ENCODE assay signal across 8 cellular contexts in genomic region chr15:35519536-35520149, GRCh38. TPM values are rescaled to one million over a fixed set of nuclear protein-coding genes. Genes with fewer than 3 reads are reported as not detected.
A peak's percentile ranks its signal among the peaks of the same experiment; 100 is the strongest.
DNase-seq lines count a peak whose midpoint lies in the region; ATAC-seq and TF ChIP-seq lines count a peak whose summit lies in the region.

No MANE protein-coding gene starts in this region.

- DNase-seq in G401 (ENCODE audit: low spot score) = peak; percentile 73
- peak; percentile 46 for DNase-seq in H4 (ENCODE audit: low spot score)
- DNase-seq in NCI-H1105 (lab: John Stamatoyannopoulos, UW) = peak; percentile 23
- no peak for DNase-seq in WERI-Rb-1
- no peak for DNase-seq in right cardiac atrium

- in situ Hi-C loops in G401 (cut with HindIII; ENCODE audit: low sequenced_read_pairs) = no loop called here

- no peaks in the 10 kb centered on the region for H3K36me3 Mint-ChIP-seq in stimulated activated memory B cell treated with anti-CD40 and anti-IgM and Interleukin-4, amounts not matched to agents 10 μg/mL and 1 μg/mL and 100 μg/mL, for 72 hours

- H3K4me3 Mint-ChIP-seq in stimulated activated memory B cell treated with anti-CD40 and anti-IgM and Interleukin-4, amounts not matched to agents 10 μg/mL and 1 μg/mL and 100 μg/mL, for 72 hours = no peak overlapping the region

- 0 out of 2 replicates have a peak, but pooled peaks have one; percentile 19 for TF ChIP-seq CTCF in WERI-Rb-1 (IDR thresholded peaks at IDR 0.05; ENCODE audit: low read depth, low read length)

- no peak overlapping the region for H3K27ac Mint-ChIP-seq in stimulated activated memory B cell treated with anti-CD40 and anti-IgM and Interleukin-4, amounts not matched to agents 10 μg/mL and 1 μg/mL and 100 μg/mL, for 72 hours

- no peaks in the 10 kb centered on the region for H3K27me3 Mint-ChIP-seq in stimulated activated memory B cell treated with anti-CD40 and anti-IgM and Interleukin-4, amounts not matched to agents 10 μg/mL and 1 μg/mL and 100 μg/mL, for 72 hours

- H3K9me3 ChIP-seq in WERI-Rb-1 (ENCODE audit: severe bottlenecking) (no peaks in the 10 kb centered on the region), right cardiac atrium (ENCODE audit: control insufficient read depth, low read length) (no peaks in the 10 kb centered on the region)

- H3K27ac ChIP-seq in WERI-Rb-1 = no peak overlapping the region
- no peak overlapping the region for H3K27ac ChIP-seq in right cardiac atrium (ENCODE audit: low read length)

- H3K36me3 ChIP-seq in WERI-Rb-1 = no peaks in the 10 kb centered on the region

- no peaks in the 10 kb centered on the region for H3K9me3 Mint-ChIP-seq in stimulated activated memory B cell treated with anti-CD40 and anti-IgM and Interleukin-4, amounts not matched to agents 10 μg/mL and 1 μg/mL and 100 μg/mL, for 72 hours

- H3K4me1 Mint-ChIP-seq in stimulated activated memory B cell treated with anti-CD40 and anti-IgM and Interleukin-4, amounts not matched to agents 10 μg/mL and 1 μg/mL and 100 μg/mL, for 72 hours = no peaks in the 10 kb centered on the region

- intact Hi-C loops in right cardiac atrium (cut with DNase I) = loop anchor here in 3 of 4 donors (5.0 to 10.0 kb wide), 3 partner anchors 235 to 395 kb away; no protein-coding TSS in a partner anchor

- peak; percentile 65 to 81 for ATAC-seq in right cardiac atrium
- ATAC-seq in stimulated activated memory B cell treated with anti-CD40 and anti-IgM and Interleukin-4, amounts not matched to agents 10 μg/mL and 1 μg/mL and 100 μg/mL, for 72 hours = peak; percentile 53
- no peak for ATAC-seq in HG03442 (IDR thresholded peaks at IDR 0.05; ENCODE audit: unreplicated experiment)
- no peak for ATAC-seq in GM19035 (IDR thresholded peaks at IDR 0.05; ENCODE audit: unreplicated experiment)

- H3K27me3 ChIP-seq in WERI-Rb-1 (ENCODE audit: insufficient read depth, low read depth, severe bottlenecking) (no peaks in the 10 kb centered on the region), right cardiac atrium (ENCODE audit: control insufficient read depth, insufficient read depth) (no peaks in the 10 kb centered on the region)

- H3K4me1 ChIP-seq in right cardiac atrium (ENCODE audit: control insufficient read depth, insufficient read depth, low read length) = no peaks in the 10 kb centered on the region

- no peak overlapping the region for H3K4me3 ChIP-seq in WERI-Rb-1 (ENCODE audit: low read depth, low read length)
- no peak overlapping the region for H3K4me3 ChIP-seq in right cardiac atrium (ENCODE audit: low read length)

RNA-seq across cellular contexts. Expression of gene DPH6, which starts 26.3 kb away (rescaled TPM):
- 14.3 and 26.8 TPM in 2 replicates for total RNA-seq in G401 (2014; rRNA removed; shearing (Covaris generic))
- total RNA-seq in H4 (2014; rRNA removed; shearing (Covaris generic)) = 32.4 and 36.9 TPM in 2 replicates
- total RNA-seq in right cardiac atrium = 10 to 100 TPM; 12.0 to 19.7 (median 15.6) TPM
- polyA plus RNA-seq in right cardiac atrium = 7.6 TPM

Comparison
In these comparisons a context has a peak if more than half of its experiments do, and no peak if none do; other contexts are left out.
1. DNase-seq: peak in G401 (single experiment), H4 (single experiment) and NCI-H1105 (single experiment); none in WERI-Rb-1 (single experiment) and right cardiac atrium (0 of 3).
2. ATAC-seq: peak in right cardiac atrium (2 of 2) and stimulated activated memory B cell treated with anti-CD40 and anti-IgM and Interleukin-4, amounts not matched to agents 10 μg/mL and 1 μg/mL and 100 μg/mL, for 72 hours (single experiment); none in HG03442 (single experiment) and GM19035 (single experiment).